ENCODE assay signal across 13 cellular contexts in the genomic region with DNA sequence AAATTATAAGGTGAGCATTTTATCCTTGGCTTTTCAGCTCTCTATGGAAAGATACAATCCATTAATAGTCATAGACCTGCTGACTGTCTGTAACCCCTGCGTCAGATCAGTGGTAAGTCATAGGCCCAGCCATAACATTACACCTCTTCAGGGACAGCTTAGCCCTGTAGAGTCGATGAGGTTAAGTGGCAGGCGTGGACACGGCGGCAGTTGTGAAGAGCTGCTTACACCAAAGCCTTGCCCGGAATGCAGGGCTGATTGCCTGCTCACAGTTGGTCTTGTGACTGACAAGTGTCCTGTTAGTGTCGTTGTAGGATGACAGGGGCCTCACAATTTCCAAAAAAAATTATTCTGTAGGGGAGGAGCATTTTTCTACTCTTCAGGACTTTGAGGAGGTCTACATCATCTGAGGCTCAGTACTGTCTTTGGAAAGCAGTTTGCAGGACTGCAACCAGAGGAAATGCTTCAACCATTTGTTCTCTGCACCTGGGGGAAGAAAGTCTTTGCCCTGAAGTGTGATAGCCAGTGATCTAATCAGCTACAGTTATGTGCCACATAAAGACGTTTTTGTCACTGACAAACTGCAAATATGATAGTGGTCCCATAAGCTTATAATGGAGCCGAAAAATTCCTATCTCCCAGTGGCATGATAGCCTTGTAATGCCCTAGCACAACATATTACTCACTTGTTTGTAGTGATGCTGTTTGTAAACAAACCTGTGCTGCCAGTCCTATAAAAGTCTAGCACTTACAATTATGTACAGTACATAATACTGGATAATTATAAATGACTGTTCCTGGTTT. TPM values are rescaled to one million over a fixed set of nuclear protein-coding genes. Genes with fewer than 3 reads are reported as not detected.
A peak's percentile ranks its signal among the peaks of the same experiment; 100 is the strongest.
DNase-seq lines count a peak whose midpoint lies in the region; ATAC-seq and TF ChIP-seq lines count a peak whose summit lies in the region.
"Had no signal": no experiment of that assay in that cellular context is flagged by ENCODE, and none has a peak within 500 bp of the region (broad histone marks: within the 10 kb centered on the region; RNA-seq: fewer than 3 reads in every experiment).

No MANE protein-coding gene starts in this region.

- ATAC-seq in PC-3 (0 out of 2 replicates have a peak, but pooled peaks have one; percentile 11), heart left ventricle (peak; percentile 92 to 96 (median 94))
- ATAC-seq: left lobe of liver had no signal

- H3K9ac ChIP-seq in PC-3 (ENCODE audit: low read length) (no peak overlapping the region), trophoblast cell (ENCODE audit: low read length) (no peak overlapping the region)

- H3K79me2 ChIP-seq in PC-3 (ENCODE audit: low read length) (peaks cover 82% of the 10 kb centered on the region), trophoblast cell (ENCODE audit: control insufficient read depth, insufficient read depth, low read length, poor library complexity) (no peaks in the 10 kb centered on the region)

- no peak overlapping the region for H3K4ac ChIP-seq in trophoblast cell (ENCODE audit: low read depth, low read length)

- H3K9me3 ChIP-seq in PC-3 (ENCODE audit: low read length) (no peaks in the 10 kb centered on the region), heart left ventricle (no peaks in the 10 kb centered on the region), trophoblast cell (ENCODE audit: insufficient read depth, low read depth, low read length) (no peaks in the 10 kb centered on the region)
- H3K9me3 ChIP-seq: spleen, tibial nerve had no signal

- H3K27ac ChIP-seq in PC-3 (ENCODE audit: low read length), result no peak overlapping the region
- peak overlapping the region in 10 of 12 donors; percentile 6 to 67 (median 50) for H3K27ac ChIP-seq in heart left ventricle
- no peak overlapping the region for H3K27ac ChIP-seq in trophoblast cell (ENCODE audit: low read depth, low read length)
- H3K27ac ChIP-seq: spleen, tibial nerve had no signal

- POLR2A ChIA-PET in PC-3 (lab: Charles Lee; ENCODE audit: unreplicated experiment), result no interaction called here

- DNase-seq in NCI-H2227 treated with DMSO at 0.1 percent for 48 hours (lab: John Stamatoyannopoulos, UW) (peak; percentile 3), NCI-H2227 (lab: John Stamatoyannopoulos, UW; ENCODE audit: unreplicated experiment) (no peak), PC-3 (no peak), heart left ventricle (peak; percentile 28 to 76 (median 56)), trophoblast cell (peak; percentile 67 to 89), activated gamma-delta T cell (lab: John Stamatoyannopoulos, UW) (no peak), 8988T (no peak)
- no peak for DNase-seq in stimulated activated CD4-positive, alpha-beta T cell treated with anti-CD3 and anti-CD28 coated beads, Interleukin-15, amount 100 ng/mL, for 24 hours
- DNase-seq: NCI-H69, SIG-M5, spleen had no signal

- intact Hi-C loops in PC-3 (cut with micrococcal nuclease), result no loop called here
- intact Hi-C loops in heart left ventricle (cut with DNase I), result no loop called here

- no peak overlapping the region for H3K14ac ChIP-seq in trophoblast cell (ENCODE audit: low read length)

- no peak overlapping the region for H3K4me3 ChIP-seq in PC-3 (ENCODE audit: low read length)
- H3K4me3 ChIP-seq in heart left ventricle, result no peak overlapping the region
- no peak overlapping the region for H3K4me3 ChIP-seq in trophoblast cell (ENCODE audit: low read depth, low read length)
- H3K4me3 ChIP-seq: spleen, tibial nerve had no signal

- CTCF ChIA-PET in PC-3 (lab: Charles Lee), result interaction anchor here (0.7 kb wide), 1 partner anchor 42 kb away, joined by 3 read pairs; no protein-coding TSS in a partner anchor

- no peak overlapping the region for H2AK5ac ChIP-seq in trophoblast cell (ENCODE audit: low read length)

- H3K36me3 ChIP-seq in PC-3 (ENCODE audit: low read depth, low read length), result peaks cover 30% of the 10 kb centered on the region
- peaks cover under 1 to 33% (median 26%) of the 10 kb centered on the region in 9 donors for H3K36me3 ChIP-seq in heart left ventricle
- peaks cover 8 to 9% of the 10 kb centered on the region in 2 experiments for H3K36me3 ChIP-seq in trophoblast cell (ENCODE audit: control insufficient read depth in 1 of 2, insufficient read depth in 2 of 2, low read length in 2 of 2)

- no peaks in the 10 kb centered on the region for H3K79me1 ChIP-seq in trophoblast cell (ENCODE audit: low read length)

- H4K91ac ChIP-seq in trophoblast cell (ENCODE audit: low read depth, low read length), result no peak overlapping the region

- TF ChIP-seq POLR2A in heart left ventricle (IDR thresholded peaks at IDR 0.05), result no peak

- H4K8ac ChIP-seq in trophoblast cell (ENCODE audit: low read depth, low read length), result no peak overlapping the region

- TF ChIP-seq CTCF in PC-3 (conservative IDR thresholded peaks at IDR 0.05; ENCODE audit: low read depth, low read length) (no peak), heart left ventricle (IDR thresholded peaks at IDR 0.05) (no peak)

- H3K9me2 ChIP-seq in PC-3 (replicated peaks; ENCODE audit: low read length), result no peaks in the 10 kb centered on the region

- TSS peak; percentile 1 for BruUV-seq in PC-3 (replicated peaks; lab: Mats Ljungman, UMichigan)

- no peak overlapping the region for H3K18ac ChIP-seq in trophoblast cell (ENCODE audit: low read length)

- no peaks in the 10 kb centered on the region for H3K27me3 ChIP-seq in PC-3 (ENCODE audit: low read length)
- no peaks in the 10 kb centered on the region for H3K27me3 ChIP-seq in heart left ventricle
- no peaks in the 10 kb centered on the region for H3K27me3 ChIP-seq in trophoblast cell (ENCODE audit: insufficient read depth, low read length)
- H3K27me3 ChIP-seq: spleen, tibial nerve had no signal

- no peak overlapping the region for H4K12ac ChIP-seq in trophoblast cell (ENCODE audit: low read depth, low read length)

- H3K4me2 ChIP-seq in PC-3 (ENCODE audit: low read length) (no peak overlapping the region), trophoblast cell (ENCODE audit: low read length) (no peak overlapping the region)

- no peak overlapping the region for H2BK120ac ChIP-seq in trophoblast cell (ENCODE audit: insufficient read depth, low read length, poor library complexity)

- 36 to 47% (median 41%) methylated on average over 9 of the region's 9 CpGs for WGBS in heart left ventricle, 4 donors
- whole genome bisulfite sequencing in trophoblast cell (ENCODE audit: extremely low coverage, insufficient coverage, insufficient read length), result no CpG with 5 or more reads among the region's 9 CpGs

- H3K4me1 ChIP-seq in PC-3 (ENCODE audit: insufficient read depth, low read length) (no peaks in the 10 kb centered on the region), heart left ventricle (peaks cover 0 to 22% (median 0%) of the 10 kb centered on the region in 12 donors), trophoblast cell (ENCODE audit: control insufficient read depth in 1 of 2, insufficient read depth in 2 of 2, low read length in 2 of 2) (no peaks in the 10 kb centered on the region)
- H3K4me1 ChIP-seq: spleen, tibial nerve had no signal

- no peak overlapping the region for H2AFZ ChIP-seq in PC-3 (ENCODE audit: low read length)
- no peak overlapping the region for H2AFZ ChIP-seq in trophoblast cell (ENCODE audit: insufficient read depth, low read length, poor library complexity)

- no peaks in the 10 kb centered on the region for H3F3A ChIP-seq in PC-3 (ENCODE audit: low read length, unreplicated experiment)

- no peak overlapping the region for H3K23ac ChIP-seq in trophoblast cell (ENCODE audit: low read length)

- H2BK12ac ChIP-seq in trophoblast cell (ENCODE audit: low read length), result no peak overlapping the region

- no peaks in the 10 kb centered on the region for H4K20me1 ChIP-seq in PC-3 (ENCODE audit: low read length)

- no peak overlapping the region for H2BK5ac ChIP-seq in trophoblast cell (ENCODE audit: low read depth, low read length, poor library complexity)

RNA-seq across cellular contexts. Expression of gene SELENOT, which starts 14.9 kb away (rescaled TPM):
- 109 and 119 TPM in 2 replicates for total RNA-seq in PC-3 (2014; rRNA removed)
- 100 to 1,000 TPM in 2 of 9 donors, 10 to 100 TPM in 7; 62.7 to 103 (median 80.1) TPM for total RNA-seq in heart left ventricle
- 100 to 1,000 TPM in 1 of 2 donors, 10 to 100 TPM in 1; 19.4 to 120 TPM for polyA plus RNA-seq in heart left ventricle
- polyA plus RNA-seq in trophoblast cell (2013), result 176 and 185 TPM in 2 replicates

RNA-seq across cellular contexts. Expression of gene EIF2A, which starts 41.6 kb away (rescaled TPM):
- total RNA-seq in PC-3 (2014; rRNA removed), result 67.9 and 92.4 TPM in 2 replicates
- 100 to 1,000 TPM in 1 of 9 donors, 10 to 100 TPM in 8; 60.5 to 112 (median 75.5) TPM for total RNA-seq in heart left ventricle
- polyA plus RNA-seq in heart left ventricle, result 10 to 100 TPM; 44.3 to 64.3 TPM
- polyA plus RNA-seq in trophoblast cell (2013), result 126 and 128 TPM in 2 replicates

RNA-seq across cellular contexts. Expression of gene SERP1, which starts 41.9 kb away (rescaled TPM):
- total RNA-seq in PC-3 (2014; rRNA removed) (439 and 552 TPM in 2 replicates), heart left ventricle (10 to 100 TPM; 19.5 to 86.9 (median 26.3) TPM)
- 10 to 100 TPM; 14.8 to 50.7 TPM for polyA plus RNA-seq in heart left ventricle
- 259 and 280 TPM in 2 replicates for polyA plus RNA-seq in trophoblast cell (2013)

Comparison
In these comparisons a context has a peak if more than half of its experiments do, and no peak if none do; other contexts are left out.
1. DNase-seq: peak in NCI-H2227 treated with DMSO at 0.1 percent for 48 hours (single experiment), heart left ventricle (5 of 5) and trophoblast cell (2 of 2); none in NCI-H2227 (single experiment), PC-3 (single experiment), activated gamma-delta T cell (single experiment), stimulated activated CD4-positive, alpha-beta T cell treated with anti-CD3 and anti-CD28 coated beads, Interleukin-15, amount 100 ng/mL, for 24 hours (single experiment) and 8988T (single experiment).
2. H3K27ac ChIP-seq: peak in heart left ventricle (10 of 12); none in PC-3 (single experiment) and trophoblast cell (single experiment).